26 cellular contexts compared by ENCODE assay signal in the genomic region with DNA sequence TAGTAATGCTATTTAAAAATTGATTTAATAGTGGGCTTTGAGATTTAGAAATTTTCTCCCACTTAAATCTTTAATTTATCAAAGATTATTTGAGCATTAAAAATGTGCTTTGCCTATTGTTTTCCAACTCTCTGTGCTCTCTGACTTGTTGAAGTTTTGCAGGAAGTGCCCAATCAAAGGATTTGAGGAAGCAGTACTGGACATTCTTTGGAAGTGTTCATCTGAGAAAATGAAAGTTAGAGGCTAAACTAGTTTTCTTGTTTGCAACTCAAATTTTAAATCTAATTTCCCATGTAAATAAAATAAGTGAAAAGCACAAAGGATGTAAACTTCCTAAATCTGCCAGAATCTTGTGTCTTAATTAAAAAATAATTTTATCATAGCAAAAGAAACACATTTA.
DNase-seq lines count a peak whose midpoint lies in the region; ATAC-seq and TF ChIP-seq lines count a peak whose summit lies in the region.
"Had no signal": no experiment of that assay in that cellular context is flagged by ENCODE, and none has a peak within 500 bp of the region (broad histone marks: within the 10 kb centered on the region; RNA-seq: fewer than 3 reads in every experiment).

No MANE protein-coding gene starts in this region.

- no peak overlapping the region for H3K4me3 ChIP-seq in lower lobe of right lung
- H3K4me3 ChIP-seq: GM23338, hepatocyte, pancreas, spleen, upper lobe of left lung had no signal

- no peak for TF ChIP-seq POLR2A in erythroblast (IDR thresholded peaks at IDR 0.05; ENCODE audit: low read length)

- DNase-seq in M059J (ENCODE audit: low read depth) (peak; percentile 9), dermis blood vessel endothelial cell (peak; percentile 65), left lobe of liver (ENCODE audit: low spot score) (no peak), NCI-H510A treated with DMSO at 0.1 percent for 48 hours (lab: John Stamatoyannopoulos, UW) (no peak), lower lobe of right lung (no peak), erythroblast (lab: John Stamatoyannopoulos, UW) (no peak)
- DNase-seq: activated CD4-positive, alpha-beta T cell treated with anti-CD3 and anti-CD28 coated beads, Interleukin-2, amount 10 ng/mL, durations not matched to agents 7 days and 5 days; activated gamma-delta T cell treated with Interleukin-2 at 50 U/mL for 16 hours; activated T-cell treated with anti-CD3 and anti-CD28 coated beads, Interleukin-2, amount 50 U/mL, for 24 hours; AML-193; CD4-positive, alpha-beta memory T cell; DMS 273 treated with DMSO at 0.1 percent for 48 hours; foreskin fibroblast; immature natural killer cell; Karpas-422; NCI-H446; pancreas; right cardiac atrium; spleen; upper lobe of left lung; WERI-Rb-1 had no signal

- H3K27me3 ChIP-seq in lower lobe of right lung (ENCODE audit: low read depth), result no peaks in the 10 kb centered on the region
- H3K27me3 ChIP-seq: hepatocyte, pancreas, spleen, upper lobe of left lung had no signal

- intact Hi-C loops in lower lobe of right lung (cut with DNase I), result no loop called here

- no peak for TF ChIP-seq CTCF in lower lobe of right lung (IDR thresholded peaks at IDR 0.05)

- peak; percentile 46 for ATAC-seq in left lobe of liver
- no peak for ATAC-seq in HG03135 (IDR thresholded peaks at IDR 0.05; ENCODE audit: unreplicated experiment)
- no peak for ATAC-seq in lower lobe of right lung
- ATAC-seq: GM23338; natural killer cell treated with Interleukin-12 subunit alpha and Interleukin-12 subunit beta and Interleukin-15 and Interleukin-18, amount 100 ng/mL, for 72 hours; right cardiac atrium had no signal

- no peak overlapping the region for H3K27ac ChIP-seq in lower lobe of right lung
- H3K27ac ChIP-seq: hepatocyte, HL-60, pancreas, spleen, upper lobe of left lung, WERI-Rb-1 had no signal

- H3K36me3 ChIP-seq in lower lobe of right lung, result no peaks in the 10 kb centered on the region
- H3K36me3 ChIP-seq: pancreas, upper lobe of left lung, WERI-Rb-1 had no signal

- no peaks in the 10 kb centered on the region for H3K9me3 ChIP-seq in lower lobe of right lung
- H3K9me3 ChIP-seq: pancreas, spleen, upper lobe of left lung had no signal

- no peaks in the 10 kb centered on the region for H3K4me1 ChIP-seq in lower lobe of right lung
- H3K4me1 ChIP-seq: upper lobe of left lung had no signal

Comparison
In these comparisons a context has a peak if more than half of its experiments do, and no peak if none do; other contexts are left out.
1. DNase-seq: peak in M059J (single experiment) and dermis blood vessel endothelial cell (single experiment); none in left lobe of liver (single experiment), NCI-H510A treated with DMSO at 0.1 percent for 48 hours (single experiment), lower lobe of right lung (single experiment) and erythroblast (0 of 2).